Comparison of ENCODE assay signal across 7 cellular contexts in the genomic region with DNA sequence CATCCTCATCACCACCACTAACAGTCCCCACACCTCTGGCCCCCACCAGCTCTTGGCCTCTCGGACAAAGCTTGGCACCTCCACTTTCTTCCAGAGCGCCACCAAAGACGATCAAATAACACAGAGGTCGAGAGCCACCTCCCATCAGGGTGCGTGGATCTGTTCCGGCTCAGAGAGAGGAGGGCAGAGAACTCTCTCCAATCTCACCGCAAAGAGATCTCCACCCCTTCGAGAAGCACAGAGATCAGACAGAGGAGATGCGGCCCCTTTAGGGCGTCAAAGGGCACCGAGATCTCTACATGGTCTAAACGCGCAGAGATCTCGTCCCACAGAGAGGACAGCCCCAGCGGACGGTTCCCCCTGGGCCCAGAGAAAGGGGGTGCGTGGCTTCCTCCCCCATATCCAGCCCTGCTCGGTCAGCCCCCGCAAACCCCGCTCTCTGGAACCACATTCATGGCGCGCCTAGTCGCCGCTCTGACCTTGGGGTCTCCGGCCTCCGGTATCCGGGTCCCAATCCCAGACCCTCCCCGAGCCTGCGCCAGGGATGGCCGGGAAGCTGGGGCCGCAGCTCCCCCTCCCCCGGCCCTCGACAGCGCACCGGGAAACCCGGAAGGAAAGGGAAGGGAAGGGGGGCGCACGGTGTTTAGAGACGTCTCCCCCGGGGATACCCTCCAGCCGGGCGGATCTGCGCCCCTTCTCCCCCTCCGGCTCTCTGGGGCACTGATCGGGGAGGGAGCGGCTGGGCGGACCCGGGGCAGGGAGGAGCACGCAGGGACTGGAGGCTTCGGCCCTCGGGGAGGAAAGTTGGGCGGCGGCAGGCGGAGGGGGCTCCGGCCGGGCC. TPM values are rescaled to one million over a fixed set of nuclear protein-coding genes. Genes with fewer than 3 reads are reported as not detected.
DNase-seq lines count a peak whose midpoint lies in the region; ATAC-seq and TF ChIP-seq lines count a peak whose summit lies in the region.

No MANE protein-coding gene starts in this region.

- peaks cover 19% of the 10 kb centered on the region for H3K27me3 Mint-ChIP-seq in T-helper 17 cell
- H3K27me3 Mint-ChIP-seq in stimulated activated memory B cell treated with anti-CD40 and anti-IgM and Interleukin-4, amounts not matched to agents 10 μg/mL and 1 μg/mL and 100 μg/mL, for 72 hours = peaks cover 9% of the 10 kb centered on the region

- no peak for TF ChIP-seq CTCF in hepatocyte (IDR thresholded peaks at IDR 0.05; ENCODE audit: poor library complexity)

- peaks cover 7% of the 10 kb centered on the region for H3K4me1 ChIP-seq in HAP-1
- peaks cover 16% of the 10 kb centered on the region for H3K4me1 ChIP-seq in hepatocyte (ENCODE audit: insufficient read depth)

- peak in 1 of 2 experiments; percentile 46 for DNase-seq in HAP-1 (ENCODE audit: low spot score in 2 of 2)
- DNase-seq in T-helper 17 cell = no peak
- no peak for DNase-seq in hepatocyte (ENCODE audit: low spot score)
- DNase-seq in NCI-H1048 (lab: John Stamatoyannopoulos, UW) = no peak
- no peak for DNase-seq in NCI-H2081 (lab: John Stamatoyannopoulos, UW)

- H3K79me2 ChIP-seq in hepatocyte = no peaks in the 10 kb centered on the region

- peak overlapping the region; percentile 97 for H3K4me2 ChIP-seq in hepatocyte

- H3K9me3 Mint-ChIP-seq in stimulated activated memory B cell treated with anti-CD40 and anti-IgM and Interleukin-4, amounts not matched to agents 10 μg/mL and 1 μg/mL and 100 μg/mL, for 72 hours = no peaks in the 10 kb centered on the region

- no peak for ATAC-seq in T-helper 17 cell
- no peak for ATAC-seq in stimulated activated memory B cell treated with anti-CD40 and anti-IgM and Interleukin-4, amounts not matched to agents 10 μg/mL and 1 μg/mL and 100 μg/mL, for 72 hours
- no peak for ATAC-seq in HG03457 (IDR thresholded peaks at IDR 0.05; ENCODE audit: unreplicated experiment)

- 19% methylated on average over 45 of the region's 56 CpGs for WGBS in hepatocyte (ENCODE audit: low lambda C conversion rate, missing lambda C conversion rate)

- H3K4me1 Mint-ChIP-seq in T-helper 17 cell = peaks cover 8% of the 10 kb centered on the region
- peaks cover 6% of the 10 kb centered on the region for H3K4me1 Mint-ChIP-seq in stimulated activated memory B cell treated with anti-CD40 and anti-IgM and Interleukin-4, amounts not matched to agents 10 μg/mL and 1 μg/mL and 100 μg/mL, for 72 hours

- H3K36me3 ChIP-seq in HAP-1 (replicated peaks) (no peaks in the 10 kb centered on the region), hepatocyte (replicated peaks; ENCODE audit: insufficient read depth, low read depth) (no peaks in the 10 kb centered on the region)

- H3K9me2 ChIP-seq in hepatocyte (replicated peaks; ENCODE audit: insufficient read depth) = no peaks in the 10 kb centered on the region

- H3K27ac ChIP-seq in hepatocyte = no peak overlapping the region

- H3K27me3 ChIP-seq in HAP-1 (ENCODE audit: low read depth) (no peaks in the 10 kb centered on the region), hepatocyte (peaks cover 48% of the 10 kb centered on the region)

- peak overlapping the region; percentile 60 for H2AFZ ChIP-seq in hepatocyte

- no peaks in the 10 kb centered on the region for H4K20me1 ChIP-seq in hepatocyte (ENCODE audit: insufficient read depth, poor library complexity, severe bottlenecking)

- H3K36me3 Mint-ChIP-seq in T-helper 17 cell (ENCODE audit: low read depth) = no peaks in the 10 kb centered on the region
- no peaks in the 10 kb centered on the region for H3K36me3 Mint-ChIP-seq in stimulated activated memory B cell treated with anti-CD40 and anti-IgM and Interleukin-4, amounts not matched to agents 10 μg/mL and 1 μg/mL and 100 μg/mL, for 72 hours

- H3K4me3 Mint-ChIP-seq in T-helper 17 cell = no peak overlapping the region
- peak overlapping the region; percentile 51 for H3K4me3 Mint-ChIP-seq in stimulated activated memory B cell treated with anti-CD40 and anti-IgM and Interleukin-4, amounts not matched to agents 10 μg/mL and 1 μg/mL and 100 μg/mL, for 72 hours

- peak overlapping the region; percentile 72 for H3K4me3 ChIP-seq in HAP-1
- peak overlapping the region; percentile 58 for H3K4me3 ChIP-seq in hepatocyte

- H3K9me3 ChIP-seq in HAP-1 = no peaks in the 10 kb centered on the region
- H3K9me3 ChIP-seq in T-helper 17 cell (ENCODE audit: control insufficient read depth, low read length, poor library complexity, severe bottlenecking) = no peaks in the 10 kb centered on the region
- H3K9me3 ChIP-seq in hepatocyte (ENCODE audit: low read depth) = no peaks in the 10 kb centered on the region

- in situ Hi-C loops in HAP-1 (cut with MboI; ENCODE audit: low sequenced_read_pairs) = loop anchor here (5.0 kb wide), 1 partner anchor 127 kb away; no protein-coding TSS in a partner anchor

- H3K27ac Mint-ChIP-seq in T-helper 17 cell = peak overlapping the region; percentile 47
- no peak overlapping the region for H3K27ac Mint-ChIP-seq in stimulated activated memory B cell treated with anti-CD40 and anti-IgM and Interleukin-4, amounts not matched to agents 10 μg/mL and 1 μg/mL and 100 μg/mL, for 72 hours

RNA-seq across cellular contexts. Expression of a gene that starts 0.6 kb away (rescaled TPM):
- total RNA-seq in T-helper 17 cell (under 1 TPM in 1 of 2 donors, not detected in 1; 0.05 TPM), hepatocyte (0.48 and 1.3 TPM in 2 replicates)
- polyA plus RNA-seq in hepatocyte = 0.97 and 1.9 TPM in 2 replicates
